In the genomic region with DNA sequence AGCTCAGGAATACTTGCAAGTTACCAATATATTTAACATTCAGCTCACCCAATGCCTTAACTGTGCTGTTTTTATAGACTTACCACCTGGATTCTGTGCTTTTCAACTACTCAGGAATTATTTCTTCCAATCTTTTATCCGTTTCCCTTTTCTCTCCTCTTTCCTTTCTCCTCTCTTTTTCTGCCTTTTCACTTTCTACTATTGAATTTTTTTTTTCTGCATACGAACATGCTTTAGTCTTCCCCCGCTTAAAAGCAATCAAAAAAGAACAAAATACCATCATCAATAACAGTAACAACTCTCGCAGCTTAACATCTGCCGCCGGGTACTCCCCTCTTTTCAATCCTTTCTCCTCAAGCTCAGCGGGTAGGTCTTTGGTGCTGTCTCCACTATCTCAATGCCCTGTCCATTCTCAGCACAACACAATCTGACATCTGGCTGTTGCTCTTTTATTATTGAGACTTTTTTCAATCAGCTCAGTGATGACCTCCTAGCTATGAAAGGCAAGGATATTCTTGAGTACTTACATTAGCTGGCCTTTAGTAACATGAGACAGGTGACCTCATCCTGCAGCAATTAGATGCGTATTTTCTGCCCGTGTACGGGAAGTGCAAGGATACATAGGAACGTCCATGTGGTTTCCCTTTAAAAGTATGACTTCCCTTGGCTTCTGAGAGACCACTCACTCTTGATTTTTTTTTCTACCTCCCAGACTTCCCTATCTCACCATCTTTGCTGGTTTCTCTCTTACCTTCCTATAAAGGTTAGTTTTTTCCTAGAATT, we compare ENCODE assay signal across 17 cellular contexts. TPM values are rescaled to one million over a fixed set of nuclear protein-coding genes. Genes with fewer than 3 reads are reported as not detected.
A peak's percentile ranks its signal among the peaks of the same experiment; 100 is the strongest.
DNase-seq lines count a peak whose midpoint lies in the region; ATAC-seq, FAIRE-seq and TF ChIP-seq lines count a peak whose summit lies in the region.
"Had no signal": no experiment of that assay in that cellular context is flagged by ENCODE, and none has a peak within 500 bp of the region (broad histone marks: within the 10 kb centered on the region; RNA-seq: fewer than 3 reads in every experiment).

No MANE protein-coding gene starts in this region.

- H2BK5ac ChIP-seq in trophoblast cell (ENCODE audit: low read depth, low read length, poor library complexity): no peak overlapping the region

- no peak overlapping the region for H4K91ac ChIP-seq in trophoblast cell (ENCODE audit: low read depth, low read length)

- H2AK5ac ChIP-seq in trophoblast cell (ENCODE audit: low read length): no peak overlapping the region

- no peak overlapping the region for H3K27ac ChIP-seq in trophoblast cell (ENCODE audit: low read depth, low read length)
- H3K27ac ChIP-seq in effector memory CD4-positive, alpha-beta T cell (ENCODE audit: insufficient read depth, low read length, poor library complexity, severe bottlenecking): no peak overlapping the region
- no peak overlapping the region for H3K27ac ChIP-seq in GM23338 (ENCODE audit: low read depth)
- H3K27ac ChIP-seq: epithelial cell of prostate, prostate gland, upper lobe of left lung had no signal

- no peak overlapping the region for H3K9ac ChIP-seq in trophoblast cell (ENCODE audit: low read length)

- H3K4me2 ChIP-seq in trophoblast cell (ENCODE audit: low read length): no peak overlapping the region
- no peak overlapping the region for H3K4me2 ChIP-seq in GM23338

- H3K9me3 Mint-ChIP-seq in GM23338: no peaks in the 10 kb centered on the region
- H3K9me3 Mint-ChIP-seq: activated B cell treated with CpG ODN at 0.5 μM for 24 hours had no signal

- no peak overlapping the region for H3K14ac ChIP-seq in trophoblast cell (ENCODE audit: low read length)

- no peak overlapping the region for H3K4me3 Mint-ChIP-seq in GM23338
- H3K4me3 Mint-ChIP-seq: activated B cell treated with CpG ODN at 0.5 μM for 24 hours, IgD-negative memory B cell had no signal

- no peak overlapping the region for H3K27ac Mint-ChIP-seq in GM23338
- H3K27ac Mint-ChIP-seq: activated B cell treated with CpG ODN at 0.5 μM for 24 hours, IgD-negative memory B cell had no signal

- H3K23ac ChIP-seq in trophoblast cell (ENCODE audit: low read length): no peak overlapping the region

- no peaks in the 10 kb centered on the region for H3K9me3 ChIP-seq in trophoblast cell (ENCODE audit: insufficient read depth, low read depth, low read length)
- no peaks in the 10 kb centered on the region for H3K9me3 ChIP-seq in effector memory CD4-positive, alpha-beta T cell (ENCODE audit: control insufficient read depth, low read length)
- H3K9me3 ChIP-seq: prostate gland, upper lobe of left lung had no signal

- ATAC-seq in HG02938 (IDR thresholded peaks at IDR 0.05; ENCODE audit: unreplicated experiment): no peak
- no peak for ATAC-seq in GM21526 (IDR thresholded peaks at IDR 0.05; ENCODE audit: low FRiP score, unreplicated experiment)
- no peak for ATAC-seq in GM23338
- ATAC-seq: left lobe of liver had no signal

- H4K12ac ChIP-seq in trophoblast cell (ENCODE audit: low read depth, low read length): no peak overlapping the region

- H2BK12ac ChIP-seq in trophoblast cell (ENCODE audit: low read length): no peak overlapping the region

- no peak overlapping the region for H3K4ac ChIP-seq in trophoblast cell (ENCODE audit: low read depth, low read length)

- no peaks in the 10 kb centered on the region for H3K36me3 Mint-ChIP-seq in GM23338 (ENCODE audit: low read depth)
- H3K36me3 Mint-ChIP-seq: IgD-negative memory B cell had no signal

- H3K79me1 ChIP-seq in trophoblast cell (ENCODE audit: low read length): no peaks in the 10 kb centered on the region

- TF ChIP-seq CTCF in bronchial epithelial cell (IDR thresholded peaks at IDR 0.05; ENCODE audit: insufficient read depth, low read length, severe bottlenecking) (no peak), GM23338 (conservative IDR thresholded peaks at IDR 0.05; ENCODE audit: low read depth in 2 of 2) (no peak)

- no peak overlapping the region for H2AFZ ChIP-seq in trophoblast cell (ENCODE audit: insufficient read depth, low read length, poor library complexity)
- no peak overlapping the region for H2AFZ ChIP-seq in GM23338

- H3K36me3 ChIP-seq in bronchial epithelial cell (ENCODE audit: control insufficient read depth, insufficient read depth, low read length) (no peaks in the 10 kb centered on the region), trophoblast cell (ENCODE audit: control insufficient read depth in 1 of 2, insufficient read depth in 2 of 2, low read length in 2 of 2) (no peaks in the 10 kb centered on the region), GM23338 (ENCODE audit: insufficient read depth) (no peaks in the 10 kb centered on the region)
- no peaks in the 10 kb centered on the region for H3K36me3 ChIP-seq in effector memory CD4-positive, alpha-beta T cell (ENCODE audit: control insufficient read depth, insufficient read depth, low read length)
- H3K36me3 ChIP-seq: prostate gland, upper lobe of left lung had no signal

- H3K18ac ChIP-seq in trophoblast cell (ENCODE audit: low read length): no peak overlapping the region

- no peak overlapping the region for H3K4me3 ChIP-seq in bronchial epithelial cell (ENCODE audit: low read depth, low read length)
- no peak overlapping the region for H3K4me3 ChIP-seq in trophoblast cell (ENCODE audit: low read depth, low read length)
- H3K4me3 ChIP-seq in effector memory CD4-positive, alpha-beta T cell (ENCODE audit: insufficient read depth, low read depth, low read length, poor library complexity, severe bottlenecking): no peak overlapping the region
- no peak overlapping the region for H3K4me3 ChIP-seq in GM23338
- H3K4me3 ChIP-seq: prostate gland, upper lobe of left lung had no signal

- H3K4me1 ChIP-seq in trophoblast cell (ENCODE audit: control insufficient read depth in 1 of 2, insufficient read depth in 2 of 2, low read length in 2 of 2): peaks cover 2% of the 10 kb centered on the region in 2 experiments
- H3K4me1 ChIP-seq in effector memory CD4-positive, alpha-beta T cell (ENCODE audit: control insufficient read depth, insufficient read depth, low read length, poor library complexity, severe bottlenecking): no peaks in the 10 kb centered on the region
- H3K4me1 ChIP-seq in GM23338 (ENCODE audit: insufficient read depth): no peaks in the 10 kb centered on the region
- H3K4me1 ChIP-seq: prostate gland had no signal

- no peak for FAIRE-seq in bronchial epithelial cell (lab: Jason Lieb, UNC)
- FAIRE-seq: GM12891 had no signal

- H2BK120ac ChIP-seq in trophoblast cell (ENCODE audit: insufficient read depth, low read length, poor library complexity): no peak overlapping the region

- H3K79me2 ChIP-seq in trophoblast cell (ENCODE audit: control insufficient read depth, insufficient read depth, low read length, poor library complexity) (no peaks in the 10 kb centered on the region), GM23338 (replicated peaks; ENCODE audit: insufficient read depth) (no peaks in the 10 kb centered on the region)

- H3K27me3 Mint-ChIP-seq in GM23338 (ENCODE audit: insufficient read depth, low read depth, poor library complexity): peaks cover 3% of the 10 kb centered on the region

- H3K4me1 Mint-ChIP-seq in GM23338: peaks cover under 1% of the 10 kb centered on the region; the same call in 1 of the 3 replicates

- H4K20me1 ChIP-seq in GM23338 (replicated peaks; ENCODE audit: insufficient read depth): no peaks in the 10 kb centered on the region

- H4K8ac ChIP-seq in trophoblast cell (ENCODE audit: low read depth, low read length): no peak overlapping the region

- H3K27me3 ChIP-seq in bronchial epithelial cell (ENCODE audit: control insufficient read depth, insufficient read depth, low read length) (no peaks in the 10 kb centered on the region), trophoblast cell (ENCODE audit: insufficient read depth, low read length) (no peaks in the 10 kb centered on the region), GM23338 (ENCODE audit: insufficient read depth) (no peaks in the 10 kb centered on the region)
- no peaks in the 10 kb centered on the region for H3K27me3 ChIP-seq in effector memory CD4-positive, alpha-beta T cell (replicated peaks; ENCODE audit: control insufficient read depth, insufficient read depth, low read length, poor library complexity, severe bottlenecking)
- H3K27me3 ChIP-seq: upper lobe of left lung had no signal

- 100% methylated on average over 1 of the region's 11 CpGs for WGBS in trophoblast cell (ENCODE audit: extremely low coverage, insufficient coverage, insufficient read length)

- DNase-seq in H4 (ENCODE audit: low spot score) (peak; percentile 92), NCI-H510A (lab: John Stamatoyannopoulos, UW) (peak; percentile 71), bronchial epithelial cell (ENCODE audit: low read depth) (peak; percentile 74), trophoblast cell (peak; percentile 35 to 58), GM23338 (ENCODE audit: low spot score) (no peak)
- DNase-seq in effector memory CD4-positive, alpha-beta T cell: no peak
- DNase-seq: activated B cell treated with CpG ODN at 0.5 μM for 24 hours; activated naive CD4-positive, alpha-beta T cell; NCI-H1436 treated with DMSO at 0.1 percent for 48 hours; upper lobe of left lung had no signal

- no peaks in the 10 kb centered on the region for H3F3A ChIP-seq in GM23338 (replicated peaks; ENCODE audit: low read depth)

- H3K9me2 ChIP-seq in GM23338 (ENCODE audit: insufficient read depth): no peaks in the 10 kb centered on the region

RNA-seq across cellular contexts. Expression of gene SIPA1L2, which starts 40.2 kb away (rescaled TPM):
- total RNA-seq in H4 (2014; rRNA removed; shearing (Covaris generic)): 7.5 and 10.6 TPM in 2 replicates
- total RNA-seq in bronchial epithelial cell: 16.6 and 35.7 TPM in 2 replicates
- polyA plus RNA-seq in trophoblast cell (2013): 21.6 and 23.2 TPM in 2 replicates
- total RNA-seq in GM23338 (2014; rRNA removed; shearing (Covaris generic)): 12.0 and 17.0 TPM in 2 replicates
- polyA plus RNA-seq in GM23338 (2016; fragmentation: Nextera tagmentation; extraction: Ambion mirVana): 4.1 and 4.3 TPM in 2 replicates
- polyA plus RNA-seq: IgD-negative memory B cell had no signal

Comparison
In these comparisons a context has a peak if more than half of its experiments do, and no peak if none do; other contexts are left out.
1. DNase-seq: peak in H4 (single experiment), NCI-H510A (single experiment), bronchial epithelial cell (single experiment) and trophoblast cell (2 of 2); none in effector memory CD4-positive, alpha-beta T cell (0 of 3) and GM23338 (single experiment).